1 cellular context compared by ENCODE assay signal in the genomic region with DNA sequence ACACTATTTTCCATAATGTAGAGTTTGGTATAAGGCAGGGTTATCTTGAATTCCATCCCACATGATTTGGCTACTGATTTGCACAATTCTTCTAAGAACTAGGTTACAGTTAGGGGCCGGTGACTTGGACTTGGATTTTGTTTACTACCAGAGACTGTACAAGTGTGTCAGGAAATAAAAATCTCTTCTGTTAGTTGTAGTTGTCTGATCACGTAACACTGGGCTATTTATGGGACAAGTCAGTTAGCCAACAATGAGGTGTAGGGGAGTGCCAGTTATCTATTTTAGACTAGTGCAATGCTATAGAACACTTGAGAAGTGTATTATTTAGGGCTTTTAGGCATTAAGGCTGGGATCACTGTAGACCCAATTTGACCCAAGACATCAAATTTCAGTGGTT.
TF ChIP-seq lines count a peak whose summit lies in the region.

No MANE protein-coding gene starts in this region.

TF ChIP-seq in GM12891, 5 proteins besides CTCF, POLR2A, EP300 and RAD21:
- TF ChIP-seq POLR2AphosphoS5 (IDR thresholded peaks at IDR 0.05; ENCODE audit: low read depth, low read length) (no peak), POU2F2 (IDR thresholded peaks at IDR 0.05; ENCODE audit: low read depth, low read length) (no peak), PAX5 (IDR thresholded peaks at IDR 0.05; ENCODE audit: insufficient read depth, low read length, severe bottlenecking) (no peak), SPI1 (IDR thresholded peaks at IDR 0.05; ENCODE audit: low read depth, low read length) (no peak), TAF1 (IDR thresholded peaks at IDR 0.05; ENCODE audit: low read depth, low read length) (no peak)
